Comparison of ENCODE assay signal across 8 cellular contexts in genomic region chr10:110304780-110305421, GRCh38. TPM values are rescaled to one million over a fixed set of nuclear protein-coding genes. Genes with fewer than 3 reads are reported as not detected.
DNase-seq lines count a peak whose midpoint lies in the region; ATAC-seq and TF ChIP-seq lines count a peak whose summit lies in the region.

TSS of gene SMNDC1 (minus strand) at chr10:110304920. CDS start at chr10:110303587, 1,333 bp downstream.

- no peaks in the 10 kb centered on the region for H3K27me3 Mint-ChIP-seq in H9 (ENCODE audit: low read depth)
- no peaks in the 10 kb centered on the region for H3K27me3 Mint-ChIP-seq in natural killer cell treated with Interleukin-12 subunit alpha and Interleukin-12 subunit beta and Interleukin-15 and Interleukin-18, amount 100 ng/mL, for 72 hours

- H3K9ac ChIP-seq in H9 (ENCODE audit: extremely low read depth, insufficient read length, low read length), result peak within 1 kb of the TSS; percentile 98

- peaks cover 10% of the 10 kb centered on the region for H3K79me2 ChIP-seq in H9 (ENCODE audit: insufficient read depth, low read length)

- WGBS in H9 (ENCODE audit: extremely low coverage, insufficient read length, low lambda C conversion rate), result no CpG with 5 or more reads among the region's 42 CpGs

- no peak within 1 kb of the TSS; the same call in 1 of the 2 replicates for H3K4ac ChIP-seq in H9 (ENCODE audit: low read depth, low read length)

- peak within 1 kb of the TSS; percentile 94 for H3K27ac ChIP-seq in H9 (ENCODE audit: insufficient read length, low read depth, low read length)

- H2AFZ ChIP-seq in H9 (ENCODE audit: low read length), result no peak within 1 kb of the TSS

- H3K79me1 ChIP-seq in H9 (ENCODE audit: insufficient read depth, low read depth, low read length, poor library complexity, severe bottlenecking), result peaks cover 2% of the 10 kb centered on the region

- H2BK12ac ChIP-seq in H9 (ENCODE audit: insufficient read length, low read depth, low read length), result no peak within 1 kb of the TSS

- H3K36me3 Mint-ChIP-seq in H9 (ENCODE audit: insufficient read depth in 1 of 3, low read depth in 3 of 3), result peaks cover 23 to 41% (median 41%) of the 10 kb centered on the region in 3 experiments; a peak in 6 of 7 replicates
- H3K36me3 Mint-ChIP-seq in natural killer cell treated with Interleukin-12 subunit alpha and Interleukin-12 subunit beta and Interleukin-15 and Interleukin-18, amount 100 ng/mL, for 72 hours, result peaks cover 30% of the 10 kb centered on the region

- peak within 1 kb of the TSS; percentile 69 for H4K5ac ChIP-seq in H9 (ENCODE audit: insufficient read length, low read depth, low read length)

- H3K27me3 ChIP-seq in H9 (ENCODE audit: insufficient read depth, low read length) (no peaks in the 10 kb centered on the region), MG63 (no peaks in the 10 kb centered on the region)

- H3K9me3 ChIP-seq in H9 (ENCODE audit: control insufficient read depth, low read depth, low read length) (no peaks in the 10 kb centered on the region), MG63 (no peaks in the 10 kb centered on the region)

- peaks cover 12 to 27% of the 10 kb centered on the region in 2 experiments for H3K4me1 Mint-ChIP-seq in H9
- H3K4me1 Mint-ChIP-seq in natural killer cell treated with Interleukin-12 subunit alpha and Interleukin-12 subunit beta and Interleukin-15 and Interleukin-18, amount 100 ng/mL, for 72 hours (ENCODE audit: low read depth in 2 of 2), result peaks cover 23 to 37% of the 10 kb centered on the region in 2 donors

- H2AK5ac ChIP-seq in H9 (ENCODE audit: insufficient read length, low read length), result no peak within 1 kb of the TSS

- peak within 1 kb of the TSS; percentile 44 for H2BK120ac ChIP-seq in H9 (ENCODE audit: low read depth, low read length, poor library complexity, severe bottlenecking)

- no peaks in the 10 kb centered on the region for H4K20me1 ChIP-seq in H9 (ENCODE audit: control insufficient read depth, insufficient read depth, insufficient read length)

- peak within 1 kb of the TSS; percentile 98 to 99 for H3K4me3 Mint-ChIP-seq in H9
- H3K4me3 Mint-ChIP-seq in natural killer cell treated with Interleukin-12 subunit alpha and Interleukin-12 subunit beta and Interleukin-15 and Interleukin-18, amount 100 ng/mL, for 72 hours, result peak within 1 kb of the TSS; percentile 90

- H3K4me1 ChIP-seq in H9 (ENCODE audit: insufficient read depth, low read length), result no peaks in the 10 kb centered on the region

- no peaks in the 10 kb centered on the region for H3K9me3 Mint-ChIP-seq in H9
- H3K9me3 Mint-ChIP-seq in natural killer cell treated with Interleukin-12 subunit alpha and Interleukin-12 subunit beta and Interleukin-15 and Interleukin-18, amount 100 ng/mL, for 72 hours, result no peaks in the 10 kb centered on the region

- H3K18ac ChIP-seq in H9 (ENCODE audit: insufficient read length, low read depth, low read length), result peak within 1 kb of the TSS; percentile 98

- peak; percentile 96 to 98 for ATAC-seq in natural killer cell treated with Interleukin-12 subunit alpha and Interleukin-12 subunit beta and Interleukin-15 and Interleukin-18, amount 100 ng/mL, for 72 hours
- peak; percentile 89 for ATAC-seq in stimulated activated naive CD8-positive, alpha-beta T cell treated with anti-CD3 and anti-CD28 coated beads, Interleukin-15, Interleukin-2, amounts not matched to agents 100 U/mL and 50 U/mL, for 24 hours

- H3K27ac Mint-ChIP-seq in H9, result peak within 1 kb of the TSS; percentile 98 to 100 (median 99)
- H3K27ac Mint-ChIP-seq in natural killer cell treated with Interleukin-12 subunit alpha and Interleukin-12 subunit beta and Interleukin-15 and Interleukin-18, amount 100 ng/mL, for 72 hours, result peak within 1 kb of the TSS; percentile 85 to 95

- no peak within 1 kb of the TSS for H4K8ac ChIP-seq in H9 (replicated peaks; ENCODE audit: insufficient read length, low read depth, low read length)

- H2BK15ac ChIP-seq in H9 (ENCODE audit: low read depth, low read length), result no peak within 1 kb of the TSS

- H4K91ac ChIP-seq in H9 (ENCODE audit: insufficient read length, low read depth, low read length), result no peak within 1 kb of the TSS

- H2BK20ac ChIP-seq in H9 (ENCODE audit: low read depth, low read length, poor library complexity, severe bottlenecking), result no peak within 1 kb of the TSS

- H3K36me3 ChIP-seq in MG63, result peaks cover 39% of the 10 kb centered on the region

- H3K4me3 ChIP-seq in MG63, result peak within 1 kb of the TSS; percentile 82
- peak within 1 kb of the TSS; percentile 92 for H3K4me3 ChIP-seq in fibroblast of pulmonary artery (replicated peaks; ENCODE audit: low read depth, low read length)

- no peak within 1 kb of the TSS for H3T11ph ChIP-seq in H9 (ENCODE audit: low read length)

- no peak within 1 kb of the TSS for H3K56ac ChIP-seq in H9 (ENCODE audit: insufficient read length, low read depth, low read length)

- H3K14ac ChIP-seq in H9 (ENCODE audit: insufficient read depth, low read length), result peak within 1 kb of the TSS; percentile 93

- peak within 1 kb of the TSS; percentile 89 for H2BK5ac ChIP-seq in H9 (ENCODE audit: insufficient read length, low read length)

- H3K23me2 ChIP-seq in H9 (ENCODE audit: insufficient read length, low read depth, low read length, poor library complexity, severe bottlenecking), result no peaks in the 10 kb centered on the region

- TF ChIP-seq CTCF in H9 (conservative IDR thresholded peaks at IDR 0.05), result no peak
- TF ChIP-seq CTCF in fibroblast of pulmonary artery (IDR thresholded peaks at IDR 0.05; ENCODE audit: low read length, missing control alignments), result no peak

- no peak within 1 kb of the TSS for H3K23ac ChIP-seq in H9 (ENCODE audit: insufficient read length, low read depth, low read length)

- peak; percentile 99 for DNase-seq in ELR (ENCODE audit: low read depth)
- DNase-seq in H9, result peak; percentile 98
- DNase-seq in MG63, result peak; percentile 97
- DNase-seq in SHP77 treated with DMSO at 0.1 percent for 48 hours (lab: John Stamatoyannopoulos, UW), result peak; percentile 93
- peak; percentile 98 for DNase-seq in activated effector memory CD4-positive, alpha-beta T cell treated with anti-CD3 and anti-CD28 coated beads, Interleukin-2, amount 50 U/mL, for 16 hours
- DNase-seq in fibroblast of pulmonary artery (ENCODE audit: low read depth), result peak; percentile 99
- DNase-seq in natural killer cell treated with Interleukin-12 subunit alpha and Interleukin-12 subunit beta and Interleukin-15 and Interleukin-18, amount 100 ng/mL, for 72 hours (ENCODE audit: low spot score), result peak; percentile 97
- DNase-seq in stimulated activated naive CD8-positive, alpha-beta T cell treated with anti-CD3 and anti-CD28 coated beads, Interleukin-15, Interleukin-2, amounts not matched to agents 100 U/mL and 50 U/mL, for 24 hours, result peak; percentile 97

- peak within 1 kb of the TSS; percentile 70 for H3K4me2 ChIP-seq in H9 (ENCODE audit: insufficient read depth, insufficient read length, low read length)

RNA-seq across cellular contexts. Expression of gene SMNDC1, which starts in this region (rescaled TPM):
- total RNA-seq in H9 (2021), result 55.7 and 57.7 TPM in 2 replicates
- total RNA-seq in MG63 (2014; rRNA removed; shearing (Covaris generic); ENCODE audit: low replicate concordance), result 5.1 and 14.6 TPM in 2 replicates
- total RNA-seq in natural killer cell treated with Interleukin-12 subunit alpha and Interleukin-12 subunit beta and Interleukin-15 and Interleukin-18, amount 100 ng/mL, for 72 hours, result 10 to 100 TPM; 39.7 to 41.8 TPM

Comparison
In these comparisons a context has a peak if more than half of its experiments do, and no peak if none do; other contexts are left out.
1. Peak in every context shown above with its lines: DNase-seq, ATAC-seq, H3K4me3 ChIP-seq and H3K27ac ChIP-seq.